15 cellular contexts compared by ENCODE assay signal in genomic region chr3:10596746-10597448, GRCh38.
"Had no signal": no experiment of that assay in that cellular context is flagged by ENCODE, and none has a peak within 500 bp of the region (broad histone marks: within the 10 kb centered on the region; RNA-seq: fewer than 3 reads in every experiment).

No MANE protein-coding gene starts in this region.

- H3K9me3 Mint-ChIP-seq: activated naive CD4-positive, alpha-beta T cell treated with anti-CD3 and anti-CD28 coated beads, Interleukin-2, amount 50 U/mL, for 24 hours; stimulated activated memory B cell treated with anti-CD40 and anti-IgM and Interleukin-4, amounts not matched to agents 10 μg/mL and 1 μg/mL and 100 μg/mL, for 72 hours; T-helper 2 cell treated with Interferon-gamma antibody and Interleukin-4, amounts not matched to agents 5 μg/mL and 100 μg/mL, for 36 hours had no signal

- DNase-seq: activated CD4-positive, alpha-beta T cell treated with anti-CD3 and anti-CD28 coated beads for 36 hours; activated CD4-positive, alpha-beta T cell treated with anti-CD3 and anti-CD28 coated beads, Interleukin-2, amount 50 U/mL, for 48 hours; activated gamma-delta T cell; dermis blood vessel endothelial cell; mesenchymal stem cell; naive thymus-derived CD4-positive, alpha-beta T cell; pancreas; sigmoid colon; stimulated activated CD4-positive, alpha-beta T cell treated with anti-CD3 and anti-CD28 coated beads, Interleukin-4, amount 100 ng/mL, for 24 hours; uterus had no signal

- H3K4me3 ChIP-seq: pancreas, sigmoid colon, thoracic aorta, uterus had no signal

- H3K4me1 ChIP-seq: pancreas, sigmoid colon, uterus had no signal

- H3K4me1 Mint-ChIP-seq: stimulated activated memory B cell treated with anti-CD40 and anti-IgM and Interleukin-4, amounts not matched to agents 10 μg/mL and 1 μg/mL and 100 μg/mL, for 72 hours had no signal

- H3K36me3 Mint-ChIP-seq: activated naive CD4-positive, alpha-beta T cell treated with anti-CD3 and anti-CD28 coated beads, Interleukin-2, amount 50 U/mL, for 24 hours; naive thymus-derived CD4-positive, alpha-beta T cell; stimulated activated memory B cell treated with anti-CD40 and anti-IgM and Interleukin-4, amounts not matched to agents 10 μg/mL and 1 μg/mL and 100 μg/mL, for 72 hours; WTC11 had no signal

- ATAC-seq: activated CD4-positive, alpha-beta T cell treated with anti-CD3 and anti-CD28 coated beads for 36 hours; naive thymus-derived CD4-positive, alpha-beta T cell; pancreas; stimulated activated memory B cell treated with anti-CD40 and anti-IgM and Interleukin-4, amounts not matched to agents 10 μg/mL and 1 μg/mL and 100 μg/mL, for 72 hours; WTC11 had no signal

- H3K27ac Mint-ChIP-seq: activated CD4-positive, alpha-beta T cell treated with anti-CD3 and anti-CD28 coated beads for 36 hours; activated naive CD4-positive, alpha-beta T cell treated with anti-CD3 and anti-CD28 coated beads, Interleukin-2, amount 50 U/mL, for 24 hours; naive thymus-derived CD4-positive, alpha-beta T cell; stimulated activated memory B cell treated with anti-CD40 and anti-IgM and Interleukin-4, amounts not matched to agents 10 μg/mL and 1 μg/mL and 100 μg/mL, for 72 hours; T-helper 2 cell treated with Interferon-gamma antibody and Interleukin-4, amounts not matched to agents 5 μg/mL and 100 μg/mL, for 36 hours; WTC11 had no signal

- H3K36me3 ChIP-seq: pancreas, sigmoid colon, thoracic aorta, uterus had no signal

- H3K9me3 ChIP-seq: pancreas, sigmoid colon, thoracic aorta, uterus had no signal

- H3K4me3 Mint-ChIP-seq: activated CD4-positive, alpha-beta T cell treated with anti-CD3 and anti-CD28 coated beads for 36 hours; activated naive CD4-positive, alpha-beta T cell treated with anti-CD3 and anti-CD28 coated beads, Interleukin-2, amount 50 U/mL, for 24 hours; naive thymus-derived CD4-positive, alpha-beta T cell; stimulated activated memory B cell treated with anti-CD40 and anti-IgM and Interleukin-4, amounts not matched to agents 10 μg/mL and 1 μg/mL and 100 μg/mL, for 72 hours; T-helper 2 cell treated with Interferon-gamma antibody and Interleukin-4, amounts not matched to agents 5 μg/mL and 100 μg/mL, for 36 hours; WTC11 had no signal

- H3K27ac ChIP-seq: pancreas, sigmoid colon, thoracic aorta, uterus had no signal

- H3K27me3 ChIP-seq: pancreas, uterus had no signal
